ENCODE assay signal across 9 cellular contexts in genomic region chr14:63045612-63046320, GRCh38. TPM values are rescaled to one million over a fixed set of nuclear protein-coding genes. Genes with fewer than 3 reads are reported as not detected.
A peak's percentile ranks its signal among the peaks of the same experiment; 100 is the strongest.
DNase-seq lines count a peak whose midpoint lies in the region; ATAC-seq and TF ChIP-seq lines count a peak whose summit lies in the region.
"Had no signal": no experiment of that assay in that cellular context is flagged by ENCODE, and none has a peak within 500 bp of the region (broad histone marks: within the 10 kb centered on the region; RNA-seq: fewer than 3 reads in every experiment).

No MANE protein-coding gene starts in this region.

- H3K9me3 ChIP-seq in adipocyte (ENCODE audit: control insufficient read depth, low read length) (no peaks in the 10 kb centered on the region), iPS-18a (ENCODE audit: control insufficient read depth, low read depth, low read length) (no peaks in the 10 kb centered on the region)

- H3K27ac ChIP-seq in iPS-18a (ENCODE audit: low read length) = no peak overlapping the region

- H3K36me3 ChIP-seq in adipocyte (ENCODE audit: control insufficient read depth, insufficient read depth, low read length, severe bottlenecking) = no peaks in the 10 kb centered on the region
- no peaks in the 10 kb centered on the region for H3K36me3 ChIP-seq in iPS-18a (ENCODE audit: control insufficient read depth, low read depth, low read length)

- peak; percentile 35 for DNase-seq in DMS153 (lab: John Stamatoyannopoulos, UW)
- peak; percentile 3 for DNase-seq in M059J (ENCODE audit: low read depth)
- DNase-seq in adipocyte (ENCODE audit: low read depth) = peak; percentile 73
- DNase-seq in superior temporal gyrus (ENCODE audit: extremely low spot score) = peak; percentile 31
- no peak for DNase-seq in GM10266 (ENCODE audit: extremely low spot score)
- DNase-seq in activated CD4-positive, CD25-positive, alpha-beta regulatory T cell treated with anti-CD3 and anti-CD28 coated beads, Interleukin-2, amount 50 U/mL, for 72 hours = no peak
- DNase-seq: activated T-cell treated with anti-CD3 and anti-CD28 coated beads, Interleukin-2, amount 50 U/mL, for 4 hours had no signal

- H3K4me3 ChIP-seq in adipocyte (ENCODE audit: low read length) = peak overlapping the region; percentile 24
- peak overlapping the region; percentile 68 for H3K4me3 ChIP-seq in iPS-18a (ENCODE audit: low read length)

- H3K9ac ChIP-seq in adipocyte (ENCODE audit: low read length) (no peak overlapping the region), iPS-18a (ENCODE audit: low read length) (peak overlapping the region; percentile 36)

- H3K4me1 ChIP-seq in adipocyte (ENCODE audit: control insufficient read depth, insufficient read depth, low read length) (no peaks in the 10 kb centered on the region), iPS-18a (ENCODE audit: control insufficient read depth, low read depth, low read length) (peaks cover 13% of the 10 kb centered on the region)

- H3K27me3 ChIP-seq in adipocyte (replicated peaks; ENCODE audit: control insufficient read depth, insufficient read depth, low read length) = peaks cover 49% of the 10 kb centered on the region
- H3K27me3 ChIP-seq in iPS-18a (ENCODE audit: control insufficient read depth, insufficient read depth, low read length) = peaks cover 43% of the 10 kb centered on the region

- no peak for TF ChIP-seq CTCF in GM10266 (IDR thresholded peaks at IDR 0.05; ENCODE audit: control insufficient read depth, insufficient read depth, low read depth, missing control alignments)

- no peak for ATAC-seq in GM21576 (IDR thresholded peaks at IDR 0.05; ENCODE audit: unreplicated experiment)

RNA-seq across cellular contexts. Expression of gene KCNH5, which starts 0.5 kb away (rescaled TPM):
- 0.02 TPM in 1 of 2 replicates, not detected in the other for total RNA-seq in M059J (2014; rRNA removed; shearing (Covaris generic))
- total RNA-seq: activated T-cell treated with anti-CD3 and anti-CD28 coated beads, Interleukin-2, amount 50 U/mL, for 4 hours had no signal

Comparison
In these comparisons a context has a peak if more than half of its experiments do, and no peak if none do; other contexts are left out.
1. DNase-seq: peak in DMS153 (single experiment), M059J (single experiment), adipocyte (single experiment) and superior temporal gyrus (single experiment); none in GM10266 (single experiment) and activated CD4-positive, CD25-positive, alpha-beta regulatory T cell treated with anti-CD3 and anti-CD28 coated beads, Interleukin-2, amount 50 U/mL, for 72 hours (single experiment).